1 cellular context compared by ENCODE assay signal in the genomic region with DNA sequence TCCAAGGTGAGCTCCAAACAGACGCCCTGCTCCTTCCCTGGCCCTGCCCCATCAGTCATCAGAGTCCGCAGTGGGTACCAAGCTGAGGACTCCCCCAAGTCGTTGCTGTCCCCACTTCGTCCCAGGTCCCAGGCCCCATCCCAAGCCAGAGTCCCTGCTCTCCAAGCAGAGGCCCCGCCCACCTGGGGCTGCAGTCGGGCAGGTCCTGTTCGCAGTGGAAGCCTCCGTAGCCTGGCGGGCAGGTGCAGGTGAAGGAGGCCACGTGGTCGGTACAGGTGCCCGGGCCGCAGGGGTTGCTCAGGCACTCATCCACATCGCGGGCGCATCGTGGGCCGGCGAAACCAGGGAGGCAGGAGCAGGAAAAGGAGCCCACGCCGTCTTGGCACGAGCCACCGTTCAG.
TF ChIP-seq lines count a peak whose summit lies in the region.

No MANE protein-coding gene starts in this region.

TF ChIP-seq in K562, 482 proteins besides CTCF, POLR2A, EP300 and RAD21 (continued from another document):
- TF ChIP-seq, protein P1, sequence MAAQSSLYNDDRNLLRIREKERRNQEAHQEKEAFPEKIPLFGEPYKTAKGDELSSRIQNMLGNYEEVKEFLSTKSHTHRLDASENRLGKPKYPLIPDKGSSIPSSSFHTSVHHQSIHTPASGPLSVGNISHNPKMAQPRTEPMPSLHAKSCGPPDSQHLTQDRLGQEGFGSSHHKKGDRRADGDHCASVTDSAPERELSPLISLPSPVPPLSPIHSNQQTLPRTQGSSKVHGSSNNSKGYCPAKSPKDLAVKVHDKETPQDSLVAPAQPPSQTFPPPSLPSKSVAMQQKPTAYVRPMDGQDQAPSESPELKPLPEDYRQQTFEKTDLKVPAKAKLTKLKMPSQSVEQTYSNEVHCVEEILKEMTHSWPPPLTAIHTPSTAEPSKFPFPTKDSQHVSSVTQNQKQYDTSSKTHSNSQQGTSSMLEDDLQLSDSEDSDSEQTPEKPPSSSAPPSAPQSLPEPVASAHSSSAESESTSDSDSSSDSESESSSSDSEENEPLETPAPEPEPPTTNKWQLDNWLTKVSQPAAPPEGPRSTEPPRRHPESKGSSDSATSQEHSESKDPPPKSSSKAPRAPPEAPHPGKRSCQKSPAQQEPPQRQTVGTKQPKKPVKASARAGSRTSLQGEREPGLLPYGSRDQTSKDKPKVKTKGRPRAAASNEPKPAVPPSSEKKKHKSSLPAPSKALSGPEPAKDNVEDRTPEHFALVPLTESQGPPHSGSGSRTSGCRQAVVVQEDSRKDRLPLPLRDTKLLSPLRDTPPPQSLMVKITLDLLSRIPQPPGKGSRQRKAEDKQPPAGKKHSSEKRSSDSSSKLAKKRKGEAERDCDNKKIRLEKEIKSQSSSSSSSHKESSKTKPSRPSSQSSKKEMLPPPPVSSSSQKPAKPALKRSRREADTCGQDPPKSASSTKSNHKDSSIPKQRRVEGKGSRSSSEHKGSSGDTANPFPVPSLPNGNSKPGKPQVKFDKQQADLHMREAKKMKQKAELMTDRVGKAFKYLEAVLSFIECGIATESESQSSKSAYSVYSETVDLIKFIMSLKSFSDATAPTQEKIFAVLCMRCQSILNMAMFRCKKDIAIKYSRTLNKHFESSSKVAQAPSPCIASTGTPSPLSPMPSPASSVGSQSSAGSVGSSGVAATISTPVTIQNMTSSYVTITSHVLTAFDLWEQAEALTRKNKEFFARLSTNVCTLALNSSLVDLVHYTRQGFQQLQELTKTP (IDR thresholded peaks at IDR 0.05; ENCODE audit: low read depth in 1 of 2, partially characterized antibody in 2 of 2), result no peak
- TF ChIP-seq TCFL5 (CRISPR knock-in tag; conservative IDR thresholded peaks at IDR 0.05) (no peak), CREB1 (IDR thresholded peaks at IDR 0.05) (no peak), CREB1 (CRISPR knock-in tag; IDR thresholded peaks at IDR 0.05) (no peak), CBFA2T3 (IDR thresholded peaks at IDR 0.05) (no peak), ARID1B (IDR thresholded peaks at IDR 0.05) (no peak), CCNT2 (IDR thresholded peaks at IDR 0.05; ENCODE audit: borderline replicate concordance, extremely low read depth, insufficient read length, low read depth, low read length) (peak; percentile 7), HMGN3 (IDR thresholded peaks at IDR 0.05; ENCODE audit: borderline replicate concordance, extremely low read depth, insufficient read length, low read depth, low read length) (peak; percentile 12), ZKSCAN8 (CRISPR knock-in tag; IDR thresholded peaks at IDR 0.05) (no peak), NCOA2 (IDR thresholded peaks at IDR 0.05; ENCODE audit: partially characterized antibody in 2 of 2) (no peak), ZNF780A (CRISPR knock-in tag; IDR thresholded peaks at IDR 0.05) (no peak)
- TF ChIP-seq, protein P2, sequence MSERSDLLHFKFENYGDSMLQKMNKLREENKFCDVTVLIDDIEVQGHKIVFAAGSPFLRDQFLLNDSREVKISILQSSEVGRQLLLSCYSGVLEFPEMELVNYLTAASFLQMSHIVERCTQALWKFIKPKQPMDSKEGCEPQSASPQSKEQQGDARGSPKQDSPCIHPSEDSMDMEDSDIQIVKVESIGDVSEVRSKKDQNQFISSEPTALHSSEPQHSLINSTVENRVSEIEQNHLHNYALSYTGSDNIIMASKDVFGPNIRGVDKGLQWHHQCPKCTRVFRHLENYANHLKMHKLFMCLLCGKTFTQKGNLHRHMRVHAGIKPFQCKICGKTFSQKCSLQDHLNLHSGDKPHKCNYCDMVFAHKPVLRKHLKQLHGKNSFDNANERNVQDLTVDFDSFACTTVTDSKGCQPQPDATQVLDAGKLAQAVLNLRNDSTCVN (CRISPR knock-in tag; IDR thresholded peaks at IDR 0.05), result no peak
- TF ChIP-seq, protein P3, sequence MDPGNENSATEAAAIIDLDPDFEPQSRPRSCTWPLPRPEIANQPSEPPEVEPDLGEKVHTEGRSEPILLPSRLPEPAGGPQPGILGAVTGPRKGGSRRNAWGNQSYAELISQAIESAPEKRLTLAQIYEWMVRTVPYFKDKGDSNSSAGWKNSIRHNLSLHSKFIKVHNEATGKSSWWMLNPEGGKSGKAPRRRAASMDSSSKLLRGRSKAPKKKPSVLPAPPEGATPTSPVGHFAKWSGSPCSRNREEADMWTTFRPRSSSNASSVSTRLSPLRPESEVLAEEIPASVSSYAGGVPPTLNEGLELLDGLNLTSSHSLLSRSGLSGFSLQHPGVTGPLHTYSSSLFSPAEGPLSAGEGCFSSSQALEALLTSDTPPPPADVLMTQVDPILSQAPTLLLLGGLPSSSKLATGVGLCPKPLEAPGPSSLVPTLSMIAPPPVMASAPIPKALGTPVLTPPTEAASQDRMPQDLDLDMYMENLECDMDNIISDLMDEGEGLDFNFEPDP (CRISPR knock-in tag; IDR thresholded peaks at IDR 0.05), result no peak
